9 cellular contexts compared by ENCODE assay signal in genomic region chr14:73725116-73726024, GRCh38. TPM values are rescaled to one million over a fixed set of nuclear protein-coding genes. Genes with fewer than 3 reads are reported as not detected.
A peak's percentile ranks its signal among the peaks of the same experiment; 100 is the strongest.
DNase-seq lines count a peak whose midpoint lies in the region; ATAC-seq and TF ChIP-seq lines count a peak whose summit lies in the region.
"Had no signal": no experiment of that assay in that cellular context is flagged by ENCODE, and none has a peak within 500 bp of the region (broad histone marks: within the 10 kb centered on the region; RNA-seq: fewer than 3 reads in every experiment).

No MANE protein-coding gene starts in this region.

- H3K4me3 Mint-ChIP-seq in activated CD4-positive, alpha-beta T cell treated with anti-CD3 and anti-CD28 coated beads, Interleukin-2, amount 10 ng/mL, durations not matched to agents 24 days and 14 days, result no peak overlapping the region
- no peak overlapping the region for H3K4me3 Mint-ChIP-seq in activated T-helper 2 cell treated with anti-CD3 and anti-CD28 coated beads, Interferon-gamma antibody, Interleukin-2, Interleukin-4, amounts not matched to agents 10 μg/mL and 5 μg/mL and 100 μg/mL, durations not matched to agents 14 hours and 24 hours and 36 hours (ENCODE audit: low read depth)

- H3K27ac ChIP-seq in left lung (peak overlapping the region; percentile 69 to 80), temporal lobe (ENCODE audit: low read depth, low read length) (peak overlapping the region; percentile 23)

- no peaks in the 10 kb centered on the region for H3K9me3 Mint-ChIP-seq in activated CD4-positive, alpha-beta T cell treated with anti-CD3 and anti-CD28 coated beads, Interleukin-2, amount 10 ng/mL, durations not matched to agents 24 days and 14 days
- H3K9me3 Mint-ChIP-seq in activated T-helper 2 cell treated with anti-CD3 and anti-CD28 coated beads, Interferon-gamma antibody, Interleukin-2, Interleukin-4, amounts not matched to agents 10 μg/mL and 5 μg/mL and 100 μg/mL, durations not matched to agents 14 hours and 24 hours and 36 hours, result no peaks in the 10 kb centered on the region

- H3K36me3 ChIP-seq in left lung, result peaks cover 9 to 82% of the 10 kb centered on the region in 2 donors

- peak overlapping the region; percentile 76 for H3K27ac Mint-ChIP-seq in activated CD4-positive, alpha-beta T cell treated with anti-CD3 and anti-CD28 coated beads, Interleukin-2, amount 10 ng/mL, durations not matched to agents 24 days and 14 days
- peak overlapping the region; percentile 71 for H3K27ac Mint-ChIP-seq in activated T-helper 2 cell treated with anti-CD3 and anti-CD28 coated beads, Interferon-gamma antibody, Interleukin-2, Interleukin-4, amounts not matched to agents 10 μg/mL and 5 μg/mL and 100 μg/mL, durations not matched to agents 14 hours and 24 hours and 36 hours

- no peaks in the 10 kb centered on the region for H3K27me3 ChIP-seq in left lung

- H3K4me1 ChIP-seq in left lung, result peaks cover 23 to 59% of the 10 kb centered on the region in 2 donors

- TF ChIP-seq CTCF in left lung (IDR thresholded peaks at IDR 0.05), result no peak

- no peak overlapping the region for H3K4me3 ChIP-seq in left lung

- H3K9me3 ChIP-seq in left lung, result no peaks in the 10 kb centered on the region

- H3K27me3 Mint-ChIP-seq in activated CD4-positive, alpha-beta T cell treated with anti-CD3 and anti-CD28 coated beads, Interleukin-2, amount 10 ng/mL, durations not matched to agents 24 days and 14 days, result no peaks in the 10 kb centered on the region
- no peaks in the 10 kb centered on the region for H3K27me3 Mint-ChIP-seq in activated T-helper 2 cell treated with anti-CD3 and anti-CD28 coated beads, Interferon-gamma antibody, Interleukin-2, Interleukin-4, amounts not matched to agents 10 μg/mL and 5 μg/mL and 100 μg/mL, durations not matched to agents 14 hours and 24 hours and 36 hours (ENCODE audit: low read depth)

- H3K36me3 Mint-ChIP-seq in activated CD4-positive, alpha-beta T cell treated with anti-CD3 and anti-CD28 coated beads, Interleukin-2, amount 10 ng/mL, durations not matched to agents 24 days and 14 days (ENCODE audit: low read depth), result peaks cover 69% of the 10 kb centered on the region
- H3K36me3 Mint-ChIP-seq in activated T-helper 2 cell treated with anti-CD3 and anti-CD28 coated beads, Interferon-gamma antibody, Interleukin-2, Interleukin-4, amounts not matched to agents 10 μg/mL and 5 μg/mL and 100 μg/mL, durations not matched to agents 14 hours and 24 hours and 36 hours (ENCODE audit: low read depth), result peaks cover 89% of the 10 kb centered on the region

- intact Hi-C loops in activated CD4-positive, alpha-beta T cell treated with anti-CD3 and anti-CD28 coated beads, Interleukin-2, amount 10 ng/mL, durations not matched to agents 24 days and 14 days (cut with micrococcal nuclease), result loop anchor here (5.0 kb wide), 1 partner anchor 162 kb away; the partner anchor contains the start of gene ZNF410
- intact Hi-C loops in activated T-helper 2 cell treated with anti-CD3 and anti-CD28 coated beads, Interferon-gamma antibody, Interleukin-2, Interleukin-4, amounts not matched to agents 10 μg/mL and 5 μg/mL and 100 μg/mL, durations not matched to agents 14 hours and 24 hours and 36 hours (cut with micrococcal nuclease), result loop anchor here (5.0 kb wide), 3 partner anchors 47 to 142 kb away; no protein-coding TSS in a partner anchor
- intact Hi-C loops in left lung (cut with DNase I), result loop anchor here in 1 of 2 donors (5.0 kb wide), 1 partner anchor 102 kb away; no protein-coding TSS in a partner anchor

- no peak for DNase-seq in activated CD4-positive, alpha-beta T cell treated with anti-CD3 and anti-CD28 coated beads, Interleukin-2, amount 10 ng/mL, durations not matched to agents 24 days and 14 days
- no peak for DNase-seq in activated CD4-positive, alpha-beta T cell treated with anti-CD3 and anti-CD28 coated beads, Interleukin-2, amount 50 U/mL, for 1 hour
- no peak for DNase-seq in activated T-helper 2 cell treated with anti-CD3 and anti-CD28 coated beads, Interferon-gamma antibody, Interleukin-2, Interleukin-4, amounts not matched to agents 10 μg/mL and 5 μg/mL and 100 μg/mL, durations not matched to agents 14 hours and 24 hours and 36 hours (ENCODE audit: low spot score)
- DNase-seq in left lung, result no peak
- DNase-seq in activated gamma-delta T cell treated with Interleukin-2 at 50 U/mL for 16 hours, result no peak
- DNase-seq: MM.1S had no signal

- H3K4me1 Mint-ChIP-seq in activated CD4-positive, alpha-beta T cell treated with anti-CD3 and anti-CD28 coated beads, Interleukin-2, amount 10 ng/mL, durations not matched to agents 24 days and 14 days, result peaks cover 29% of the 10 kb centered on the region
- peaks cover 33% of the 10 kb centered on the region for H3K4me1 Mint-ChIP-seq in activated T-helper 2 cell treated with anti-CD3 and anti-CD28 coated beads, Interferon-gamma antibody, Interleukin-2, Interleukin-4, amounts not matched to agents 10 μg/mL and 5 μg/mL and 100 μg/mL, durations not matched to agents 14 hours and 24 hours and 36 hours (ENCODE audit: low read depth)

- no peak for ATAC-seq in left lung
- ATAC-seq in GM21423 (IDR thresholded peaks at IDR 0.05; ENCODE audit: unreplicated experiment), result no peak
- ATAC-seq in HG03196 (IDR thresholded peaks at IDR 0.05; ENCODE audit: unreplicated experiment), result no peak

RNA-seq across cellular contexts. Expression of gene PNMA1, which starts 11.2 kb away (rescaled TPM):
- total RNA-seq in activated CD4-positive, alpha-beta T cell treated with anti-CD3 and anti-CD28 coated beads, Interleukin-2, amount 10 ng/mL, durations not matched to agents 24 days and 14 days, result 29.7 and 30.4 TPM in 2 replicates
- 30.1 and 32.1 TPM in 2 replicates for total RNA-seq in activated T-helper 2 cell treated with anti-CD3 and anti-CD28 coated beads, Interferon-gamma antibody, Interleukin-2, Interleukin-4, amounts not matched to agents 10 μg/mL and 5 μg/mL and 100 μg/mL, durations not matched to agents 14 hours and 24 hours and 36 hours
- total RNA-seq in left lung (10 to 100 TPM; 30.8 to 32.4 TPM), temporal lobe (113 TPM)
